8 cellular contexts compared by ENCODE assay signal in the genomic region with DNA sequence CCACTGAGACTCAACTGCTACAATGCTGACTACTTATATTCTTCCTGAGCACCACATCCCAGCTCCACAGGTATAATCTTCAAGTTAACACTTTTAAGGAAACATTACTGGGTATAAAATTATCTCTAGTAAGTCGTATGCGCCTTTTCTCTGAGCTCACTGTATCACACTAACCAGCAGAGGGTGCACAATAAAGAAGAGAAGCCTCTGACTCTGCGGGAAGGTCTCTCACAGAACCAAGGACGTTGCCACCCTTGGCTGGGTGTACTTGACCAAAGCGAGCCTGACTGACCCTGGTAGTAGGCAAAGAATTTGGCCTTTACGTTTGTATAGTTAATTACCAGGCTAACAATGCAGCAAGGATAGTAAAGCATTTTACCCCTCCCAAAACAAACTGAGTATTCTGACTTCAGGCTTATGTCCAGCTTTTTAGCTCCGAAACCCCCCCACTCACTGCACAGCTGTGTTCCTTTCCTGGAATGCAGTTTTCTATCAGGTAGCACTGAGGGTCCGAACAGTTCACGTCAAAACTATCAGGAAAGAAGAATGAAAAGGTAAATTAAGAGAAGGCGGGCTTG. TPM values are rescaled to one million over a fixed set of nuclear protein-coding genes. Genes with fewer than 3 reads are reported as not detected.
DNase-seq lines count a peak whose midpoint lies in the region; ATAC-seq and TF ChIP-seq lines count a peak whose summit lies in the region.
"Had no signal": no experiment of that assay in that cellular context is flagged by ENCODE, and none has a peak within 500 bp of the region (broad histone marks: within the 10 kb centered on the region; RNA-seq: fewer than 3 reads in every experiment).

A gene with protein sequence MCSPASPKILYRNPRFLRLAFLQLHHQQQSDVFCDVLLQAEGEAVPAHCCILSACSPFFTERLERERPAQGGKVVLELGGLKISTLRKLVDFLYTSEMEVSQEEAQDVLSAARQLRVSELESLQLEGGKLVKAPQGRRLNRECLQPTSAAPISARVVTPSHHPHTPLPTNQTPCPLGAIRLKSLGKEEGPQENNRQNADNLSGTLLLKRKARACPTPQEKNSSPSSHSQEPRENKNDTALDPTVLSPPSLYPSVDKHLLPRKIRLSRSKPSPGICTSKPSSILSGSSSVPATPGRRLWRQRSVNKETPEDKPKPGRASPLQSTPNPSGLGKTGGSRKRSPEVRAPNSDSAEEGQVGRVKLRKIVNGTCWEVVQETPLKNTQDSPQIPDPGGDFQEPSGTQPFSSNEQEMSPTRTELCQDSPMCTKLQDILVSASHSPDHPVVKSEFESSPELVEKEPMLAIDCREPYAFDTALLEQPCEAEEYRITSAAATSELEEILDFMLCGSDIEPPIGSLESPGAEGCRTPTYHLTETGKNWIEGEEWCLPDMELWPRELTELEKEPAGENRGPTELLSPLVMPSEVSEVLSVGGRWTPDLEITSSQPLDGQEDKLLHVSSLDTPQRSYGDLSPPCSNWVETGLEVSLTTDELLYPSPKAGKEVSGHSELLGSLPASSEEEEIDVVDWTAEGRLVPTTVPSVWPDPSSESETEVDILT (minus strand): TSS at position 144 of the 578 bp plus-strand sequence. CDS start 631 bp downstream, outside the sequence.

- peak; percentile 34 for TF ChIP-seq CTCF in GM10248 (IDR thresholded peaks at IDR 0.05; ENCODE audit: control extremely low read depth, extremely low read depth, low read depth, missing control alignments)
- TF ChIP-seq CTCF in WTC11 (IDR thresholded peaks at IDR 0.05), result peak; percentile 24; the same call in 1 of the 2 replicates
- peak; percentile 29 to 65 (median 59) for TF ChIP-seq CTCF in heart right ventricle (IDR thresholded peaks at IDR 0.05)
- no peak for TF ChIP-seq CTCF in mesothelial cell of epicardium (IDR thresholded peaks at IDR 0.05; ENCODE audit: unreplicated experiment)

- peaks cover 21% of the 10 kb centered on the region for H3K4me1 Mint-ChIP-seq in WTC11
- H3K4me1 Mint-ChIP-seq in stimulated activated naive B cell treated with anti-CD40 and anti-IgM and Interleukin-4, amounts not matched to agents 10 μg/mL and 1 μg/mL and 100 μg/mL, for 72 hours, result peaks cover 12 to 19% of the 10 kb centered on the region in 2 donors
- no peaks in the 10 kb centered on the region for H3K4me1 Mint-ChIP-seq in mesothelial cell of epicardium

- H3K36me3 Mint-ChIP-seq in WTC11 (no peaks in the 10 kb centered on the region), mesothelial cell of epicardium (peaks cover 7% of the 10 kb centered on the region)
- H3K36me3 Mint-ChIP-seq in stimulated activated naive B cell treated with anti-CD40 and anti-IgM and Interleukin-4, amounts not matched to agents 10 μg/mL and 1 μg/mL and 100 μg/mL, for 72 hours, result peaks cover 26 to 33% of the 10 kb centered on the region in 2 donors

- no peak within 1 kb of the TSS for H3K4me3 ChIP-seq in heart right ventricle

- H3K4me3 Mint-ChIP-seq in WTC11, result no peak within 1 kb of the TSS
- no peak within 1 kb of the TSS for H3K4me3 Mint-ChIP-seq in stimulated activated naive B cell treated with anti-CD40 and anti-IgM and Interleukin-4, amounts not matched to agents 10 μg/mL and 1 μg/mL and 100 μg/mL, for 72 hours
- H3K4me3 Mint-ChIP-seq in mesothelial cell of epicardium, result no peak within 1 kb of the TSS

- CTCF ChIA-PET in GM10248 (lab: Yijun Ruan, JAX), result interaction anchor here (0.5 to 13.5 kb wide), 12 partner anchors 10 to 825 kb away, joined by 3 to 142 read pairs (median 4); a partner anchor contains a TSS
- CTCF ChIA-PET in WTC11 (lab: Charles Lee), result interaction anchor here (0.6 to 3.6 kb wide), 22 partner anchors 10 to 1435 kb away, joined by 3 to 186 read pairs (median 4); a partner anchor contains a TSS

- H3K36me3 ChIP-seq in heart right ventricle, result peaks cover 0 to 31% (median 0%) of the 10 kb centered on the region in 9 donors

- DNase-seq in GM10248 (ENCODE audit: extremely low spot score) (peak; percentile 51), Kasumi-1 (lab: John Stamatoyannopoulos, UW) (peak; percentile 67 to 81), WTC11 (ENCODE audit: low spot score) (peak; percentile 32), heart right ventricle (peak in 1 of 2 donors; percentile 23), mesothelial cell of epicardium (ENCODE audit: low spot score in 2 of 2, unreplicated experiment in 2 of 2) (no peak)
- DNase-seq in stimulated activated naive B cell treated with anti-CD40 and anti-IgM and Interleukin-4, amounts not matched to agents 10 μg/mL and 1 μg/mL and 100 μg/mL, for 72 hours, result no peak

- H3K27me3 Mint-ChIP-seq in WTC11 (ENCODE audit: low read depth) (no peaks in the 10 kb centered on the region), mesothelial cell of epicardium (ENCODE audit: low read depth) (no peaks in the 10 kb centered on the region)
- no peaks in the 10 kb centered on the region for H3K27me3 Mint-ChIP-seq in stimulated activated naive B cell treated with anti-CD40 and anti-IgM and Interleukin-4, amounts not matched to agents 10 μg/mL and 1 μg/mL and 100 μg/mL, for 72 hours

- POLR2A ChIA-PET in GM10248 (lab: Yijun Ruan, JAX) (interaction anchor here (0.5 to 1.4 kb wide), 4 partner anchors 9 to 334 kb away, joined by 3 to 6 read pairs (median 4); a partner anchor contains a TSS), WTC11 (lab: Charles Lee) (interaction anchor here (0.6 to 1.4 kb wide), 5 partner anchors 9 to 769 kb away, joined by 3 to 13 read pairs (median 3); a partner anchor contains a TSS)

- intact Hi-C loops in heart right ventricle (cut with DNase I), result loop anchor here in 6 of 10 donors (2.0 to 10.0 kb wide), 4 partner anchors 49 to 766 kb away; no protein-coding TSS in a partner anchor

- 47 to 49% methylated on average over 10 of the region's 10 CpGs for WGBS in heart right ventricle, 2 donors

- H3K9me3 Mint-ChIP-seq in WTC11 (no peaks in the 10 kb centered on the region), mesothelial cell of epicardium (no peaks in the 10 kb centered on the region)
- H3K9me3 Mint-ChIP-seq in stimulated activated naive B cell treated with anti-CD40 and anti-IgM and Interleukin-4, amounts not matched to agents 10 μg/mL and 1 μg/mL and 100 μg/mL, for 72 hours, result no peaks in the 10 kb centered on the region

- no peaks in the 10 kb centered on the region for H3K27me3 ChIP-seq in heart right ventricle

- H3K27ac Mint-ChIP-seq in WTC11 (peak within 1 kb of the TSS; percentile 75), mesothelial cell of epicardium (no peak within 1 kb of the TSS)
- peak within 1 kb of the TSS; percentile 62 for H3K27ac Mint-ChIP-seq in stimulated activated naive B cell treated with anti-CD40 and anti-IgM and Interleukin-4, amounts not matched to agents 10 μg/mL and 1 μg/mL and 100 μg/mL, for 72 hours

- H3K9me3 ChIP-seq in heart right ventricle, result no peaks in the 10 kb centered on the region

- ATAC-seq in WTC11 (peak; percentile 86), heart right ventricle (peak; percentile 61 to 89 (median 85)), HG03159 (IDR thresholded peaks at IDR 0.05; ENCODE audit: unreplicated experiment) (no peak)
- ATAC-seq in stimulated activated naive B cell treated with anti-CD40 and anti-IgM and Interleukin-4, amounts not matched to agents 10 μg/mL and 1 μg/mL and 100 μg/mL, for 72 hours (replicated peaks), result peak; percentile 52 to 56

- peak within 1 kb of the TSS in 4 of 10 donors; percentile 7 to 61 (median 55) for H3K27ac ChIP-seq in heart right ventricle

- H3K4me1 ChIP-seq in heart right ventricle, result peaks cover 0 to 10% (median 6%) of the 10 kb centered on the region in 9 donors

TF ChIP-seq in WTC11, 78 proteins besides CTCF, POLR2A, EP300 and RAD21:
- no peak for TF ChIP-seq PRRX2 (CRISPR knock-in tag; IDR thresholded peaks at IDR 0.05)
- no peak for TF ChIP-seq FOXJ3 (CRISPR knock-in tag; IDR thresholded peaks at IDR 0.05; ENCODE audit: borderline replicate concordance)
- TF ChIP-seq ZNF219 (CRISPR knock-in tag; IDR thresholded peaks at IDR 0.05; ENCODE audit: borderline replicate concordance), result no peak
- no peak for TF ChIP-seq ZNF121 (CRISPR knock-in tag; IDR thresholded peaks at IDR 0.05)
- TF ChIP-seq, protein P1, sequence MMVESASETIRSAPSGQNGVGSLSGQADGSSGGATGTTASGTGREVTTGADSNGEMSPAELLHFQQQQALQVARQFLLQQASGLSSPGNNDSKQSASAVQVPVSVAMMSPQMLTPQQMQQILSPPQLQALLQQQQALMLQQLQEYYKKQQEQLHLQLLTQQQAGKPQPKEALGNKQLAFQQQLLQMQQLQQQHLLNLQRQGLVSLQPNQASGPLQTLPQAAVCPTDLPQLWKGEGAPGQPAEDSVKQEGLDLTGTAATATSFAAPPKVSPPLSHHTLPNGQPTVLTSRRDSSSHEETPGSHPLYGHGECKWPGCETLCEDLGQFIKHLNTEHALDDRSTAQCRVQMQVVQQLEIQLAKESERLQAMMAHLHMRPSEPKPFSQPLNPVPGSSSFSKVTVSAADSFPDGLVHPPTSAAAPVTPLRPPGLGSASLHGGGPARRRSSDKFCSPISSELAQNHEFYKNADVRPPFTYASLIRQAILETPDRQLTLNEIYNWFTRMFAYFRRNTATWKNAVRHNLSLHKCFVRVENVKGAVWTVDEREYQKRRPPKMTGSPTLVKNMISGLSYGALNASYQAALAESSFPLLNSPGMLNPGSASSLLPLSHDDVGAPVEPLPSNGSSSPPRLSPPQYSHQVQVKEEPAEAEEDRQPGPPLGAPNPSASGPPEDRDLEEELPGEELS (CRISPR knock-in tag; IDR thresholded peaks at IDR 0.05), result no peak
- TF ChIP-seq, protein P2, sequence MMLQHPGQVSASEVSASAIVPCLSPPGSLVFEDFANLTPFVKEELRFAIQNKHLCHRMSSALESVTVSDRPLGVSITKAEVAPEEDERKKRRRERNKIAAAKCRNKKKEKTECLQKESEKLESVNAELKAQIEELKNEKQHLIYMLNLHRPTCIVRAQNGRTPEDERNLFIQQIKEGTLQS (CRISPR knock-in tag; conservative IDR thresholded peaks at IDR 0.05), result no peak
- TF ChIP-seq, protein P3, sequence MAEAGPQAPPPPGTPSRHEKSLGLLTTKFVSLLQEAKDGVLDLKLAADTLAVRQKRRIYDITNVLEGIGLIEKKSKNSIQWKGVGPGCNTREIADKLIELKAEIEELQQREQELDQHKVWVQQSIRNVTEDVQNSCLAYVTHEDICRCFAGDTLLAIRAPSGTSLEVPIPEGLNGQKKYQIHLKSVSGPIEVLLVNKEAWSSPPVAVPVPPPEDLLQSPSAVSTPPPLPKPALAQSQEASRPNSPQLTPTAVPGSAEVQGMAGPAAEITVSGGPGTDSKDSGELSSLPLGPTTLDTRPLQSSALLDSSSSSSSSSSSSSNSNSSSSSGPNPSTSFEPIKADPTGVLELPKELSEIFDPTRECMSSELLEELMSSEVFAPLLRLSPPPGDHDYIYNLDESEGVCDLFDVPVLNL (CRISPR knock-in tag; IDR thresholded peaks at IDR 0.05; ENCODE audit: borderline replicate concordance, low read depth), result no peak
- TF ChIP-seq ZNF423 (CRISPR knock-in tag; IDR thresholded peaks at IDR 0.05), result no peak

RNA-seq across cellular contexts. Expression of the gene that starts here (rescaled TPM):
- total RNA-seq in WTC11 (2021) (0.09 to 0.14 TPM in 2 of 3 replicates, not detected in the other), heart right ventricle (not detected), mesothelial cell of epicardium (not detected in 3 replicates)
- not detected for polyA plus RNA-seq in heart right ventricle
- total RNA-seq: skeletal muscle tissue had no signal

Comparison
In these comparisons a context has a peak if more than half of its experiments do, and no peak if none do; other contexts are left out.
1. Peak in DNase-seq and ATAC-seq in WTC11; RNA of the gene not detected or under 1 TPM.
2. Peak in ATAC-seq in heart right ventricle; RNA of the gene not detected or under 1 TPM.
3. DNase-seq: peak in GM10248 (single experiment) and Kasumi-1 (2 of 2); none in stimulated activated naive B cell treated with anti-CD40 and anti-IgM and Interleukin-4, amounts not matched to agents 10 μg/mL and 1 μg/mL and 100 μg/mL, for 72 hours (single experiment) and mesothelial cell of epicardium (0 of 2).